ENCODE assay signal across 27 cellular contexts in the genomic region with DNA sequence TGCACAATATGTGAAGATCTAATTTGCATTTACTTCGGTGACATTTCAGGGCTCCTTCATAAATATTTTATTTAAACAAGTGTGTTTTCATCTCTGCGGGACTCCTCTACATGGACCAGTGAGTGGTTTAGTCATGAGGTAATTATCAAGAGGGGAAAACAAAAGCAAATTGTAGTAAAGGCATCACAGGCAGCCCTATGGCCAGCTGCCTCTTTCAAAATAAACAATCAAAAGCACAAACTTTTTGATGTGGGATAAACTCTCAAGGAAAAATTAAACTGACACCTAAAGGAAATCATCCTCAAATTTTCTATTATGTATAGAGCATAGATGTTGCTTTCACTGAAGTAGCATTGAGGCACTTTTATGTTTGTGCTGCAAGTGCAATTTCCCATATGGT. TPM values are rescaled to one million over a fixed set of nuclear protein-coding genes. Genes with fewer than 3 reads are reported as not detected.
DNase-seq lines count a peak whose midpoint lies in the region; TF ChIP-seq lines count a peak whose summit lies in the region.
"Had no signal": no experiment of that assay in that cellular context is flagged by ENCODE, and none has a peak within 500 bp of the region (broad histone marks: within the 10 kb centered on the region; RNA-seq: fewer than 3 reads in every experiment).

No MANE protein-coding gene starts in this region.

- H3K27me3 Mint-ChIP-seq in activated naive CD4-positive, alpha-beta T cell treated with anti-CD3 and anti-CD28 coated beads, Interleukin-2, amount 10 ng/mL, durations not matched to agents 7 days and 5 days, result peaks cover 22% of the 10 kb centered on the region

- H3K4me3 Mint-ChIP-seq in activated naive CD4-positive, alpha-beta T cell treated with anti-CD3 and anti-CD28 coated beads, Interleukin-2, amount 10 ng/mL, durations not matched to agents 7 days and 5 days, result no peak overlapping the region
- H3K4me3 Mint-ChIP-seq: CD4-positive, alpha-beta memory T cell; HFFc6 had no signal

- no peak overlapping the region for H3K27ac Mint-ChIP-seq in activated naive CD4-positive, alpha-beta T cell treated with anti-CD3 and anti-CD28 coated beads, Interleukin-2, amount 10 ng/mL, durations not matched to agents 7 days and 5 days
- H3K27ac Mint-ChIP-seq: CD4-positive, alpha-beta memory T cell; HFFc6 had no signal

- H3K4me1 Mint-ChIP-seq in activated naive CD4-positive, alpha-beta T cell treated with anti-CD3 and anti-CD28 coated beads, Interleukin-2, amount 10 ng/mL, durations not matched to agents 7 days and 5 days, result peaks cover under 1% of the 10 kb centered on the region

- DNase-seq in NCI-H69 (lab: John Stamatoyannopoulos, UW) (peak; percentile 68), caudate nucleus (lab: John Stamatoyannopoulos, UW) (peak in 1 of 61 donors; percentile 4), superior temporal gyrus (ENCODE audit: extremely low spot score) (peak; percentile 76), Peyer's patch (no peak), middle frontal gyrus (ENCODE audit: extremely low spot score, low spot score) (no peak)
- DNase-seq in activated naive CD4-positive, alpha-beta T cell treated with anti-CD3 and anti-CD28 coated beads, Interleukin-2, amount 10 ng/mL, durations not matched to agents 7 days and 5 days, result no peak
- DNase-seq: AML-193; C1 segment of cervical spinal cord; CD4-positive, alpha-beta memory T cell; COR-L47; DMS53; GM23248; H7; HFFc6; KBM-7; MV-4-11; NCI-H1105; NCI-H1436 treated with DMSO at 0.1 percent for 48 hours; NCI-H187 treated with DMSO at 0.1 percent for 48 hours; NCI-H446; NCI-H524 treated with DMSO at 0.1 percent for 48 hours; SHP77 treated with DMSO at 0.1 percent for 48 hours had no signal

- H3K4me3 ChIP-seq in Peyer's patch, result no peak overlapping the region
- H3K4me3 ChIP-seq: A549, GM23248, SK-N-MC had no signal

- H3K9me3 Mint-ChIP-seq in activated naive CD4-positive, alpha-beta T cell treated with anti-CD3 and anti-CD28 coated beads, Interleukin-2, amount 10 ng/mL, durations not matched to agents 7 days and 5 days, result no peaks in the 10 kb centered on the region
- H3K9me3 Mint-ChIP-seq: CD4-positive, alpha-beta memory T cell; HFFc6 had no signal

- no peaks in the 10 kb centered on the region for H3K9me3 ChIP-seq in Peyer's patch
- H3K9me3 ChIP-seq: A549 had no signal

- H3K27ac ChIP-seq in caudate nucleus (ENCODE audit: low read depth, low read length) (peak overlapping the region; percentile 32), layer of hippocampus (ENCODE audit: low read depth, low read length) (peak overlapping the region; percentile 76), Peyer's patch (no peak overlapping the region)
- H3K27ac ChIP-seq: A549, GM23248, SK-N-MC had no signal

- CTCF ChIA-PET in activated naive CD4-positive, alpha-beta T cell treated with anti-CD3 and anti-CD28 coated beads, Interleukin-2, amount 10 ng/mL, durations not matched to agents 7 days and 5 days (lab: Charles Lee), result no interaction called here

- H3K27me3 ChIP-seq in layer of hippocampus (ENCODE audit: control insufficient read depth, insufficient read depth, low read length), result no peaks in the 10 kb centered on the region
- H3K27me3 ChIP-seq in Peyer's patch, result peaks cover 0 to 5% of the 10 kb centered on the region in 2 donors

- TF ChIP-seq POLR2A in Peyer's patch (IDR thresholded peaks at IDR 0.05), result no peak

- H3K4me1 ChIP-seq in Peyer's patch, result peaks cover 0 to 1% (median 0%) of the 10 kb centered on the region in 4 donors
- H3K4me1 ChIP-seq: A549 had no signal

- H3K36me3 ChIP-seq in Peyer's patch, result no peaks in the 10 kb centered on the region

- no peaks in the 10 kb centered on the region for H3K36me3 Mint-ChIP-seq in activated naive CD4-positive, alpha-beta T cell treated with anti-CD3 and anti-CD28 coated beads, Interleukin-2, amount 10 ng/mL, durations not matched to agents 7 days and 5 days
- H3K36me3 Mint-ChIP-seq: CD4-positive, alpha-beta memory T cell had no signal

- TF ChIP-seq CTCF in Peyer's patch (IDR thresholded peaks at IDR 0.05), result no peak

RNA-seq across cellular contexts. Expression of gene SYT9, which starts 6.0 kb away (rescaled TPM):
- total RNA-seq in Peyer's patch, result not detected
- total RNA-seq: CD4-positive, alpha-beta memory T cell; GM23248; HFFc6; LHCN-M2; MCF 10A had no signal

Comparison
In these comparisons a context has a peak if more than half of its experiments do, and no peak if none do; other contexts are left out.
1. DNase-seq: peak in NCI-H69 (single experiment) and superior temporal gyrus (single experiment); none in Peyer's patch (0 of 3), activated naive CD4-positive, alpha-beta T cell treated with anti-CD3 and anti-CD28 coated beads, Interleukin-2, amount 10 ng/mL, durations not matched to agents 7 days and 5 days (single experiment) and middle frontal gyrus (single experiment).
2. H3K27ac ChIP-seq: peak in caudate nucleus (single experiment) and layer of hippocampus (single experiment); none in Peyer's patch (0 of 4).